Comparison of ENCODE assay signal across 8 cellular contexts in the genomic region with DNA sequence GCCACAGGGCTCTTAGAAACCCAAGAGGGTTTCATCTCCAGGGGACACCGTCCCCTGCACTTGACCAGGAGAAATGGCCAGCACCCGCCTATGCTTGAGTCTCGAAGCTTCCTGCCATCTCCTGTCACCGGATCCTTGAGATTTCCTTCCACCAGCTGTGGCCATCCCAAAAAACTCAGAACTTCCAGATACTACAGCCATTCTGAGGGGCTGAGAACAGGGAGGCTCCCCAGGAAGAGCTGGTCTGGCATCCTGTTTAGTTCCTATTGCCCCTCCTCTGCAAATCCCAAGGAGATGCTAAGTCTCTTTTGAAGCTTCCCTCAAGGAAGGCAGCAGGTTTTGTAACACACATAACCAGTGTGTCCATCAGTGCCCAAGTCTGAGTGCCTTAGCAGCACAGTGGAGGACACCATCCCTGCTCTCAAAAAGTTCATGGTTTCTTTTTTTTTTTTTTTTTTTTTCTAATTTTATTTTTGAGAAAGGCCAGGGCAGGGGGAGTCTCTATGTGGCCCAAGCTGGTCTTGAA. TPM values are rescaled to one million over a fixed set of nuclear protein-coding genes. Genes with fewer than 3 reads are reported as not detected.
DNase-seq lines count a peak whose midpoint lies in the region; ATAC-seq, FAIRE-seq and TF ChIP-seq lines count a peak whose summit lies in the region.

No MANE protein-coding gene starts in this region.

- peak overlapping the region; percentile 96 for H3K4me3 Mint-ChIP-seq in activated CD4-positive, alpha-beta memory T cell treated with anti-CD3 and anti-CD28 coated beads, Interleukin-2, amount 10 ng/mL, durations not matched to agents 7 days and 5 days
- H3K4me3 Mint-ChIP-seq in stimulated activated naive B cell treated with anti-CD40 and anti-IgM and Interleukin-4, amounts not matched to agents 10 μg/mL and 1 μg/mL and 100 μg/mL, for 72 hours: peak overlapping the region; percentile 92 to 94

- H3K9me3 Mint-ChIP-seq in activated CD4-positive, alpha-beta memory T cell treated with anti-CD3 and anti-CD28 coated beads, Interleukin-2, amount 10 ng/mL, durations not matched to agents 7 days and 5 days: no peaks in the 10 kb centered on the region
- H3K9me3 Mint-ChIP-seq in stimulated activated naive B cell treated with anti-CD40 and anti-IgM and Interleukin-4, amounts not matched to agents 10 μg/mL and 1 μg/mL and 100 μg/mL, for 72 hours: no peaks in the 10 kb centered on the region

- H3K36me3 Mint-ChIP-seq in activated CD4-positive, alpha-beta memory T cell treated with anti-CD3 and anti-CD28 coated beads, Interleukin-2, amount 10 ng/mL, durations not matched to agents 7 days and 5 days (ENCODE audit: low read depth): peaks cover 62% of the 10 kb centered on the region
- peaks cover 40 to 51% of the 10 kb centered on the region in 2 donors for H3K36me3 Mint-ChIP-seq in stimulated activated naive B cell treated with anti-CD40 and anti-IgM and Interleukin-4, amounts not matched to agents 10 μg/mL and 1 μg/mL and 100 μg/mL, for 72 hours

- TF ChIP-seq POLR2A in testis (IDR thresholded peaks at IDR 0.05): no peak

- H3K27ac ChIP-seq in HEK293 (ENCODE audit: extremely low read depth, low read depth, low read length) (no peak overlapping the region), right atrium auricular region (peak overlapping the region; percentile 88 to 95), testis (peak overlapping the region in 1 of 2 donors; percentile 76)

- H3K27me3 Mint-ChIP-seq in activated CD4-positive, alpha-beta memory T cell treated with anti-CD3 and anti-CD28 coated beads, Interleukin-2, amount 10 ng/mL, durations not matched to agents 7 days and 5 days: no peaks in the 10 kb centered on the region
- H3K27me3 Mint-ChIP-seq in stimulated activated naive B cell treated with anti-CD40 and anti-IgM and Interleukin-4, amounts not matched to agents 10 μg/mL and 1 μg/mL and 100 μg/mL, for 72 hours: no peaks in the 10 kb centered on the region

- intact Hi-C loops in testis (cut with DNase I; ENCODE audit: low total_unique reads): no loop called here

- POLR2A ChIA-PET in HEK293 (lab: Yijun Ruan, JAX): interaction anchor here (0.5 to 1.9 kb wide), 8 partner anchors 12 to 851 kb away, joined by 3 to 5 read pairs (median 3); a partner anchor contains a TSS
- POLR2A ChIA-PET in activated CD4-positive, alpha-beta memory T cell treated with anti-CD3 and anti-CD28 coated beads, Interleukin-2, amount 10 ng/mL, durations not matched to agents 7 days and 5 days (lab: Charles Lee): interaction anchor here (0.9 to 27.4 kb wide), 13 partner anchors 1 to 482 kb away, joined by 3 to 1335 read pairs (median 147); a partner anchor contains a TSS

- ATAC-seq in stimulated activated naive B cell treated with anti-CD40 and anti-IgM and Interleukin-4, amounts not matched to agents 10 μg/mL and 1 μg/mL and 100 μg/mL, for 72 hours (replicated peaks): no peak

- H3K4me1 Mint-ChIP-seq in activated CD4-positive, alpha-beta memory T cell treated with anti-CD3 and anti-CD28 coated beads, Interleukin-2, amount 10 ng/mL, durations not matched to agents 7 days and 5 days: peaks cover 61% of the 10 kb centered on the region
- H3K4me1 Mint-ChIP-seq in stimulated activated naive B cell treated with anti-CD40 and anti-IgM and Interleukin-4, amounts not matched to agents 10 μg/mL and 1 μg/mL and 100 μg/mL, for 72 hours: peaks cover 46 to 79% of the 10 kb centered on the region in 2 donors

- H3K4me3 ChIP-seq in HEK293 (ENCODE audit: low read depth, low read length): peak overlapping the region; percentile 89
- peak overlapping the region; percentile 95 to 97 for H3K4me3 ChIP-seq in right atrium auricular region
- no peak overlapping the region for H3K4me3 ChIP-seq in testis

- H3K9me3 ChIP-seq in HEK293 (ENCODE audit: control insufficient read depth, insufficient read depth, low read depth, low read length) (no peaks in the 10 kb centered on the region), right atrium auricular region (no peaks in the 10 kb centered on the region), testis (no peaks in the 10 kb centered on the region)

- FAIRE-seq in HTR-8/SVneo (lab: Jason Lieb, UNC): no peak

- no peaks in the 10 kb centered on the region; the same call in 1 of the 2 replicates for H3K4me1 ChIP-seq in HEK293 (ENCODE audit: control insufficient read depth, insufficient read depth, low read length)
- peaks cover 0 to 74% of the 10 kb centered on the region in 2 donors for H3K4me1 ChIP-seq in right atrium auricular region
- peaks cover 29% of the 10 kb centered on the region for H3K4me1 ChIP-seq in testis

- no peaks in the 10 kb centered on the region for H3K27me3 ChIP-seq in right atrium auricular region
- H3K27me3 ChIP-seq in testis: no peaks in the 10 kb centered on the region

- 88 to 98% methylated on average over 4 of the region's 4 CpGs for WGBS in testis, 2 donors

- peaks cover 5 to 28% of the 10 kb centered on the region in 2 experiments; a peak in 2 of 3 replicates for H3K36me3 ChIP-seq in HEK293 (ENCODE audit: control insufficient read depth in 2 of 2, insufficient read depth in 1 of 2, low read length in 2 of 2)
- H3K36me3 ChIP-seq in right atrium auricular region: peaks cover 8% of the 10 kb centered on the region
- no peaks in the 10 kb centered on the region for H3K36me3 ChIP-seq in testis (ENCODE audit: low read depth, missing control alignments)

- peak overlapping the region; percentile 98 for H3K27ac Mint-ChIP-seq in activated CD4-positive, alpha-beta memory T cell treated with anti-CD3 and anti-CD28 coated beads, Interleukin-2, amount 10 ng/mL, durations not matched to agents 7 days and 5 days
- peak overlapping the region; percentile 99 for H3K27ac Mint-ChIP-seq in stimulated activated naive B cell treated with anti-CD40 and anti-IgM and Interleukin-4, amounts not matched to agents 10 μg/mL and 1 μg/mL and 100 μg/mL, for 72 hours

- DNase-seq in activated CD4-positive, alpha-beta memory T cell treated with anti-CD3 and anti-CD28 coated beads, Interleukin-2, amount 10 ng/mL, durations not matched to agents 7 days and 5 days: no peak
- DNase-seq in right atrium auricular region (ENCODE audit: low spot score): no peak
- no peak for DNase-seq in stimulated activated naive B cell treated with anti-CD40 and anti-IgM and Interleukin-4, amounts not matched to agents 10 μg/mL and 1 μg/mL and 100 μg/mL, for 72 hours
- DNase-seq in testis: no peak
- no peak for DNase-seq in HTR-8/SVneo (ENCODE audit: insufficient read length, low spot score)
- no peak for DNase-seq in stimulated activated CD8-positive, alpha-beta memory T cell treated with anti-CD3 and anti-CD28 coated beads, Interleukin-4, amount 100 ng/mL, for 48 hours
- no peak for DNase-seq in HuH-7 (ENCODE audit: low spot score)

- CTCF ChIA-PET in HEK293 (lab: Yijun Ruan, JAX): interaction anchor here (0.9 to 5.8 kb wide), 9 partner anchors 12 to 256 kb away, joined by 3 to 52 read pairs (median 3); no protein-coding TSS in a partner anchor
- CTCF ChIA-PET in activated CD4-positive, alpha-beta memory T cell treated with anti-CD3 and anti-CD28 coated beads, Interleukin-2, amount 10 ng/mL, durations not matched to agents 7 days and 5 days (lab: Charles Lee): interaction anchor here (0.9 to 4.4 kb wide), 12 partner anchors 11 to 163 kb away, joined by 3 to 32 read pairs (median 4); a partner anchor contains a TSS

- TF ChIP-seq CTCF in HEK293 (tag by site-specific recombination; IDR thresholded peaks at IDR 0.05): no peak
- TF ChIP-seq CTCF in right atrium auricular region (IDR thresholded peaks at IDR 0.05): no peak
- TF ChIP-seq CTCF in testis (IDR thresholded peaks at IDR 0.05): no peak

TF ChIP-seq in HEK293, 187 proteins besides CTCF, POLR2A, EP300 and RAD21:
- TF ChIP-seq, protein P1, sequence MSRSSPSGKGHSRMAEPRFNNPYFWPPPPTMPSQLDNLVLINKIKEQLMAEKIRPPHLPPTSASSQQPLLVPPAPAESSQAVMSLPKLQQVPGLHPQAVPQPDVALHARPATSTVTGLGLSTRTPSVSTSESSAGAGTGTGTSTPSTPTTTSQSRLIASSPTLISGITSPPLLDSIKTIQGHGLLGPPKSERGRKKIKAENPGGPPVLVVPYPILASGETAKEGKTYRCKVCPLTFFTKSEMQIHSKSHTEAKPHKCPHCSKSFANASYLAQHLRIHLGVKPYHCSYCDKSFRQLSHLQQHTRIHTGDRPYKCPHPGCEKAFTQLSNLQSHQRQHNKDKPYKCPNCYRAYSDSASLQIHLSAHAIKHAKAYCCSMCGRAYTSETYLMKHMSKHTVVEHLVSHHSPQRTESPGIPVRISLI (tag by site-specific recombination; IDR thresholded peaks at IDR 0.05): peak; percentile 80; the same call in 1 of the 2 replicates
- TF ChIP-seq, protein P2, sequence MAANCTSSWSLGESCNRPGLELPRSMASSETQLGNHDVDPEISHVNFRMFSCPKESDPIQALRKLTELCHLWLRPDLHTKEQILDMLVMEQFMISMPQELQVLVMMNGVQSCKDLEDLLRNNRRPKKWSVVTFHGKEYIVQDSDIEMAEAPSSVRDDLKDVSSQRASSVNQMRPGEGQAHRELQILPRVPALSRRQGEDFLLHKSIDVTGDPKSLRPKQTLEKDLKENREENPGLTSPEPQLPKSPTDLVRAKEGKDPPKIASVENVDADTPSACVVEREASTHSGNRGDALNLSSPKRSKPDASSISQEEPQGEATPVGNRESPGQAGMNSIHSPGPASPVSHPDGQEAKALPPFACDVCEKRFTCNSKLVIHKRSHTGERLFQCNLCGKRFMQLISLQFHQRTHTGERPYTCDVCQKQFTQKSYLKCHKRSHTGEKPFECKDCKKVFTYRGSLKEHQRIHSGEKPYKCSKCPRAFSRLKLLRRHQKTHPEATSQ (tag by site-specific recombination; IDR thresholded peaks at IDR 0.05): no peak

RNA-seq across cellular contexts. Expression of a gene that starts 2.0 kb away (rescaled TPM):
- 100 to 1,000 TPM; 524 to 546 TPM for total RNA-seq in activated CD4-positive, alpha-beta memory T cell treated with anti-CD3 and anti-CD28 coated beads, Interleukin-2, amount 10 ng/mL, durations not matched to agents 7 days and 5 days
- total RNA-seq in right atrium auricular region (1 to 10 TPM; 8.4 to 9.7 TPM), testis (10 to 100 TPM; 13.6 to 16.7 TPM)
- polyA plus RNA-seq in testis (ENCODE audit: insufficient read depth, low read depth, low replicate concordance): 48.7 TPM

RNA-seq across cellular contexts. Expression of a gene that starts 26.8 kb away (rescaled TPM):
- total RNA-seq in activated CD4-positive, alpha-beta memory T cell treated with anti-CD3 and anti-CD28 coated beads, Interleukin-2, amount 10 ng/mL, durations not matched to agents 7 days and 5 days: 10 to 100 TPM; 79.8 to 83.9 TPM
- total RNA-seq in right atrium auricular region (10 to 100 TPM in 1 of 2 donors, 1 to 10 TPM in 1; 9.5 to 13.0 TPM), testis (100 to 1,000 TPM; 101 to 108 TPM)
- 98.8 TPM for polyA plus RNA-seq in testis (ENCODE audit: insufficient read depth, low read depth, low replicate concordance)

RNA-seq across cellular contexts. Expression of a gene that starts 41.0 kb away (rescaled TPM):
- 1 to 10 TPM; 1.4 to 1.9 TPM for total RNA-seq in activated CD4-positive, alpha-beta memory T cell treated with anti-CD3 and anti-CD28 coated beads, Interleukin-2, amount 10 ng/mL, durations not matched to agents 7 days and 5 days
- total RNA-seq in right atrium auricular region: 1 to 10 TPM; 1.1 to 1.2 TPM
- 10 to 100 TPM; 27.0 to 39.0 TPM for total RNA-seq in testis
- polyA plus RNA-seq in testis (ENCODE audit: insufficient read depth, low read depth, low replicate concordance): 43.4 TPM

Comparison
In these comparisons a context has a peak if more than half of its experiments do, and no peak if none do; other contexts are left out.
1. H3K4me3 ChIP-seq: peak in HEK293 (single experiment) and right atrium auricular region (2 of 2); none in testis (0 of 2).
2. RNA of a gene that starts 2.0 kb away (total RNA-seq): 524 to 546 TPM in activated CD4-positive, alpha-beta memory T cell treated with anti-CD3 and anti-CD28 coated beads, Interleukin-2, amount 10 ng/mL, durations not matched to agents 7 days and 5 days; 13.6 to 16.7 TPM in testis and 8.4 to 9.7 TPM in right atrium auricular region; every median in the first group is over 10 times any median in the second.
3. RNA of a gene that starts 26.8 kb away (total RNA-seq): 101 to 108 TPM in testis and 79.8 to 83.9 TPM in activated CD4-positive, alpha-beta memory T cell treated with anti-CD3 and anti-CD28 coated beads, Interleukin-2, amount 10 ng/mL, durations not matched to agents 7 days and 5 days; 9.5 to 13.0 TPM in right atrium auricular region; every median in the first group is over 4 times any median in the second.
4. RNA of a gene that starts 41.0 kb away (total RNA-seq): 27.0 to 39.0 TPM in testis; 1.4 to 1.9 TPM in activated CD4-positive, alpha-beta memory T cell treated with anti-CD3 and anti-CD28 coated beads, Interleukin-2, amount 10 ng/mL, durations not matched to agents 7 days and 5 days and 1.1 to 1.2 TPM in right atrium auricular region; every median in the first group is over 4 times any median in the second.